ENCODE assay signal across 13 cellular contexts in genomic region chr4:7195138-7195510, GRCh38. TPM values are rescaled to one million over a fixed set of nuclear protein-coding genes. Genes with fewer than 3 reads are reported as not detected.
A peak's percentile ranks its signal among the peaks of the same experiment; 100 is the strongest.
DNase-seq lines count a peak whose midpoint lies in the region; ATAC-seq and TF ChIP-seq lines count a peak whose summit lies in the region.
"Had no signal": no experiment of that assay in that cellular context is flagged by ENCODE, and none has a peak within 500 bp of the region (broad histone marks: within the 10 kb centered on the region; RNA-seq: fewer than 3 reads in every experiment).

No MANE protein-coding gene starts in this region.

- H3K9me2 ChIP-seq in SK-N-SH, result no peaks in the 10 kb centered on the region

- no peaks in the 10 kb centered on the region for H3K9me3 ChIP-seq in SK-N-SH
- H3K9me3 ChIP-seq in thymus (ENCODE audit: control insufficient read depth), result no peaks in the 10 kb centered on the region

- POLR2A ChIA-PET in SK-N-SH (lab: Yijun Ruan, JAX), result interaction anchor here (0.7 kb wide), 1 partner anchor 180 kb away, joined by 3 read pairs; no protein-coding TSS in a partner anchor

- CTCF ChIA-PET in SK-N-SH (lab: Yijun Ruan, JAX), result interaction anchor here (0.6 to 16.0 kb wide), 21 partner anchors 7 to 526 kb away, joined by 3 to 301 read pairs (median 5); no protein-coding TSS in a partner anchor

- no peak for ATAC-seq in SK-N-SH treated with all-trans-retinoic acid at 6 μM for 48 hours
- ATAC-seq: GM23338 had no signal

- H3K27ac Mint-ChIP-seq in brain, result peak overlapping the region in 2 of 5 experiments; percentile 38 to 67
- H3K27ac Mint-ChIP-seq: GM23338, HFFc6 had no signal

- no peak overlapping the region for H3K4me2 ChIP-seq in SK-N-SH
- H3K4me2 ChIP-seq: GM23338 had no signal

- no peak overlapping the region for H3K9ac ChIP-seq in SK-N-SH

- H3K36me3 ChIP-seq in SK-N-SH (replicated peaks in 1 of 2; ENCODE audit: control insufficient read depth in 1 of 2, insufficient read depth in 2 of 2, low read length in 1 of 2), result no peaks in the 10 kb centered on the region
- no peaks in the 10 kb centered on the region for H3K36me3 ChIP-seq in thymus (ENCODE audit: control insufficient read depth, insufficient read depth)

- no peaks in the 10 kb centered on the region for H3K79me2 ChIP-seq in SK-N-SH (ENCODE audit: insufficient read depth)

- H3K27me3 Mint-ChIP-seq in brain, result peaks cover 39% of the 10 kb centered on the region

- no peaks in the 10 kb centered on the region for H3K36me3 Mint-ChIP-seq in brain

- peaks cover 67% of the 10 kb centered on the region for H3K4me1 Mint-ChIP-seq in brain

- H3K4me3 ChIP-seq in SK-N-SH (ENCODE audit: low read depth in 2 of 2, low read length in 1 of 2) (no peak overlapping the region), thymus (ENCODE audit: low read length) (no peak overlapping the region)
- H3K4me3 ChIP-seq: GM23338 had no signal

- no peak for TF ChIP-seq EP300 in SK-N-SH (IDR thresholded peaks at IDR 0.05; ENCODE audit: borderline replicate concordance in 1 of 2, low read depth in 1 of 2, low read length in 1 of 2)

- H3K4me1 ChIP-seq in SK-N-SH (ENCODE audit: control insufficient read depth in 1 of 2, insufficient read depth in 2 of 2, low read depth in 1 of 2, low read length in 1 of 2) (peaks cover 0 to 12% of the 10 kb centered on the region in 2 experiments; a peak in 1 of 4 replicates), thymus (ENCODE audit: control insufficient read depth, insufficient read depth, low read length) (no peaks in the 10 kb centered on the region)

- peaks cover 8% of the 10 kb centered on the region for H3F3A ChIP-seq in SK-N-SH (replicated peaks; ENCODE audit: insufficient read depth)

- H2AFZ ChIP-seq in SK-N-SH (ENCODE audit: low read depth), result no peak overlapping the region
- H2AFZ ChIP-seq: GM23338 had no signal

- 70% methylated on average over 4 of the region's 5 CpGs for WGBS in SK-N-SH (ENCODE audit: low lambda C conversion rate)
- 89% methylated on average over 5 of the region's 5 CpGs for WGBS in thymus

- H3K9me3 Mint-ChIP-seq in brain, result no peaks in the 10 kb centered on the region
- H3K9me3 Mint-ChIP-seq: GM23338, HFFc6 had no signal

- no peak for TF ChIP-seq RAD21 in SK-N-SH (IDR thresholded peaks at IDR 0.05; ENCODE audit: low read length)

- peak overlapping the region; percentile 22 to 90 (median 66) for H3K4me3 Mint-ChIP-seq in brain
- H3K4me3 Mint-ChIP-seq: GM23338, HFFc6 had no signal

- peaks cover 28% of the 10 kb centered on the region for H3K27me3 ChIP-seq in SK-N-SH (ENCODE audit: insufficient read depth)
- H3K27me3 ChIP-seq in thymus (ENCODE audit: control insufficient read depth, insufficient read depth), result peaks cover 34% of the 10 kb centered on the region

- no peaks in the 10 kb centered on the region for H4K20me1 ChIP-seq in SK-N-SH (ENCODE audit: insufficient read depth)

- no peak for TF ChIP-seq CTCF in SK-N-SH (IDR thresholded peaks at IDR 0.05)
- TF ChIP-seq CTCF in brain (conservative IDR thresholded peaks at IDR 0.05), result no peak

- DNase-seq in SK-N-SH (peak; percentile 6), mesenteric fat pad (ENCODE audit: low spot score) (peak; percentile 45), superior temporal gyrus (ENCODE audit: extremely low spot score) (no peak), NCI-H510A treated with DMSO at 0.1 percent for 48 hours (lab: John Stamatoyannopoulos, UW) (no peak), NCI-H146 (lab: John Stamatoyannopoulos, UW) (no peak)
- DNase-seq: HFFc6, KG1, NCI-H774 had no signal

- H3K27ac ChIP-seq in SK-N-SH (ENCODE audit: low read depth in 2 of 2, low read length in 1 of 2) (no peak overlapping the region), thymus (ENCODE audit: low read depth) (peak overlapping the region; percentile 52)
- H3K27ac ChIP-seq: 22Rv1 had no signal

TF ChIP-seq in SK-N-SH, 30 proteins besides CTCF, POLR2A, EP300 and RAD21 (continues in another document):
- TF ChIP-seq YY1 (IDR thresholded peaks at IDR 0.05; ENCODE audit: low read depth), result no peak
- no peak for TF ChIP-seq NRF1 (IDR thresholded peaks at IDR 0.05; ENCODE audit: low read depth, low read length)
- no peak for TF ChIP-seq FOSL2 (IDR thresholded peaks at IDR 0.05; ENCODE audit: borderline replicate concordance, low read depth)
- TF ChIP-seq USF1 (IDR thresholded peaks at IDR 0.05; ENCODE audit: borderline replicate concordance, low read depth), result no peak
- no peak for TF ChIP-seq FOXJ3 (CRISPR knock-in tag; IDR thresholded peaks at IDR 0.05)
- no peak for TF ChIP-seq IRF3 (IDR thresholded peaks at IDR 0.05; ENCODE audit: low read depth, low read length)
- TF ChIP-seq CHD2 (IDR thresholded peaks at IDR 0.05; ENCODE audit: low read length, partially characterized antibody), result no peak
- no peak for TF ChIP-seq RXRA (IDR thresholded peaks at IDR 0.05; ENCODE audit: borderline replicate concordance, low read depth)
- no peak for TF ChIP-seq RFX5 (IDR thresholded peaks at IDR 0.05; ENCODE audit: low read length)
- TF ChIP-seq PBX3 (IDR thresholded peaks at IDR 0.05), result no peak
- TF ChIP-seq SMC3 (IDR thresholded peaks at IDR 0.05; ENCODE audit: low read depth, low read length), result no peak

TF ChIP-seq in SK-N-SH treated with all-trans-retinoic acid at 6 μM for 48 hours, 23 proteins besides CTCF, POLR2A, EP300 and RAD21:
- TF ChIP-seq TSHZ2 (CRISPR knock-in tag; IDR thresholded peaks at IDR 0.05) (no peak), CSDC2 (CRISPR knock-in tag; IDR thresholded peaks at IDR 0.05) (no peak), CSRNP3 (CRISPR knock-in tag; IDR thresholded peaks at IDR 0.05) (no peak), ZNF70 (CRISPR knock-in tag; IDR thresholded peaks at IDR 0.05) (no peak), ARNTL (CRISPR knock-in tag; IDR thresholded peaks at IDR 0.05; ENCODE audit: borderline replicate concordance, low read depth) (no peak), ZNF8 (CRISPR knock-in tag; IDR thresholded peaks at IDR 0.05) (no peak), ZFP3 (CRISPR knock-in tag; IDR thresholded peaks at IDR 0.05) (no peak), ZC3H10 (CRISPR knock-in tag; IDR thresholded peaks at IDR 0.05) (no peak), SNAI2 (CRISPR knock-in tag; IDR thresholded peaks at IDR 0.05) (no peak), PPARA (CRISPR knock-in tag; IDR thresholded peaks at IDR 0.05; ENCODE audit: borderline replicate concordance) (no peak), PATZ1 (CRISPR knock-in tag; IDR thresholded peaks at IDR 0.05; ENCODE audit: borderline replicate concordance) (no peak)

RNA-seq across cellular contexts. Expression of gene SORCS2, which starts 2.8 kb away (rescaled TPM):
- 0.99 and 1.6 TPM in 2 replicates for polyA plus RNA-seq in SK-N-SH (2012; rRNA removed)
- polyA plus RNA-seq in SK-N-SH (2012; cell fraction: cytosol; rRNA removed), result 0.58 and 0.79 TPM in 2 replicates
- 2.2 and 2.5 TPM in 2 replicates for polyA plus RNA-seq in SK-N-SH (2012; cell fraction: nucleus; rRNA removed)
- 18.8 TPM for polyA plus RNA-seq in brain (ENCODE audit: insufficient read depth, low read depth, low replicate concordance)
- 1.9 TPM for total RNA-seq in mesenteric fat pad
- polyA plus RNA-seq in thymus, result 2.2 TPM

Comparison
In these comparisons a context has a peak if more than half of its experiments do, and no peak if none do; other contexts are left out.
1. DNase-seq: peak in SK-N-SH (single experiment) and mesenteric fat pad (single experiment); none in superior temporal gyrus (single experiment), NCI-H510A treated with DMSO at 0.1 percent for 48 hours (single experiment) and NCI-H146 (single experiment).